Comparison of ENCODE assay signal across 3 cellular contexts in genomic region chr1:210407887-210408252, GRCh38.
A peak's percentile ranks its signal among the peaks of the same experiment; 100 is the strongest.
TF ChIP-seq lines count a peak whose summit lies in the region.

No MANE protein-coding gene starts in this region.

TF ChIP-seq in GM23338, 12 proteins besides CTCF, POLR2A, EP300 and RAD21 (continues in another document):
- TF ChIP-seq EZH2 (IDR thresholded peaks at IDR 0.05; ENCODE audit: low read depth, unreplicated experiment) (no peak), CREB1 (CRISPR knock-in tag; IDR thresholded peaks at IDR 0.05; ENCODE audit: low read depth) (no peak), JUNB (IDR thresholded peaks at IDR 0.05; ENCODE audit: unreplicated experiment) (no peak), EZH2phosphoT487 (IDR thresholded peaks at IDR 0.05; ENCODE audit: unreplicated experiment) (no peak), STAT1 (IDR thresholded peaks at IDR 0.05; ENCODE audit: unreplicated experiment) (no peak), POLR2AphosphoS5 (IDR thresholded peaks at IDR 0.05; ENCODE audit: low read depth) (no peak), ZNF462 (CRISPR knock-in tag; IDR thresholded peaks at IDR 0.05) (no peak)

TF ChIP-seq in H1, 55 proteins besides CTCF, POLR2A, EP300 and RAD21:
- TF ChIP-seq TAF7 (optimal IDR thresholded peaks at IDR 0.05; ENCODE audit: borderline replicate concordance, low read depth, low read length) (no peak), KDM1A (IDR thresholded peaks at IDR 0.05; ENCODE audit: borderline replicate concordance, low read length) (peak; percentile 67; the same call in 1 of the 2 replicates), E2F6 (IDR thresholded peaks at IDR 0.05) (no peak), POU5F1 (IDR thresholded peaks at IDR 0.05; ENCODE audit: low read depth, low read length) (no peak), KDM5A (IDR thresholded peaks at IDR 0.05; ENCODE audit: low read length) (no peak)

TF ChIP-seq in SK-N-SH treated with all-trans-retinoic acid at 6 μM for 48 hours, 23 proteins besides CTCF, POLR2A, EP300 and RAD21:
- no peak for TF ChIP-seq ESRRG (CRISPR knock-in tag; IDR thresholded peaks at IDR 0.05)
- TF ChIP-seq ARNTL (CRISPR knock-in tag; IDR thresholded peaks at IDR 0.05; ENCODE audit: borderline replicate concordance, low read depth), result no peak
- no peak for TF ChIP-seq SNAI2 (CRISPR knock-in tag; IDR thresholded peaks at IDR 0.05)
- TF ChIP-seq PPARA (CRISPR knock-in tag; IDR thresholded peaks at IDR 0.05; ENCODE audit: borderline replicate concordance), result no peak
- no peak for TF ChIP-seq ZNF70 (CRISPR knock-in tag; IDR thresholded peaks at IDR 0.05)
- no peak for TF ChIP-seq CSDC2 (CRISPR knock-in tag; IDR thresholded peaks at IDR 0.05)
- TF ChIP-seq GLIS3 (CRISPR knock-in tag; IDR thresholded peaks at IDR 0.05), result no peak
- no peak for TF ChIP-seq CSRNP3 (CRISPR knock-in tag; IDR thresholded peaks at IDR 0.05)
- no peak for TF ChIP-seq BACH2 (CRISPR knock-in tag; IDR thresholded peaks at IDR 0.05; ENCODE audit: borderline replicate concordance)
- no peak for TF ChIP-seq TOX (CRISPR knock-in tag; IDR thresholded peaks at IDR 0.05; ENCODE audit: borderline replicate concordance)
- TF ChIP-seq ZNF8 (CRISPR knock-in tag; IDR thresholded peaks at IDR 0.05), result no peak
- no peak for TF ChIP-seq ZNF565 (CRISPR knock-in tag; conservative IDR thresholded peaks at IDR 0.05; ENCODE audit: low read depth)
- no peak for TF ChIP-seq ZFP3 (CRISPR knock-in tag; IDR thresholded peaks at IDR 0.05)
- TF ChIP-seq PATZ1 (CRISPR knock-in tag; IDR thresholded peaks at IDR 0.05; ENCODE audit: borderline replicate concordance), result no peak
- TF ChIP-seq OSR1 (CRISPR knock-in tag; IDR thresholded peaks at IDR 0.05), result no peak
- no peak for TF ChIP-seq POU6F1 (CRISPR knock-in tag; IDR thresholded peaks at IDR 0.05; ENCODE audit: borderline replicate concordance, low read depth)
- no peak for TF ChIP-seq ZC3H10 (CRISPR knock-in tag; IDR thresholded peaks at IDR 0.05)
- no peak for TF ChIP-seq ZFP30 (CRISPR knock-in tag; IDR thresholded peaks at IDR 0.05)
- TF ChIP-seq TSHZ2 (CRISPR knock-in tag; IDR thresholded peaks at IDR 0.05), result no peak
